ENCODE assay signal across 18 cellular contexts in genomic region chr19:42791142-42791541, GRCh38. TPM values are rescaled to one million over a fixed set of nuclear protein-coding genes. Genes with fewer than 3 reads are reported as not detected.
DNase-seq lines count a peak whose midpoint lies in the region; TF ChIP-seq lines count a peak whose summit lies in the region.
"Not testable (repeated sequence)": the region's sequence is repeated elsewhere in the genome, so short reads cannot be mapped to it uniquely, and the experiment has no call there.
"Had no signal": no experiment of that assay in that cellular context is flagged by ENCODE, and none has a peak within 500 bp of the region (broad histone marks: within the 10 kb centered on the region; RNA-seq: fewer than 3 reads in every experiment).

No MANE protein-coding gene starts in this region.

- not testable (repeated sequence) for H2BK5ac ChIP-seq in trophoblast cell (ENCODE audit: low read depth, low read length, poor library complexity)

- H2AK5ac ChIP-seq in trophoblast cell (ENCODE audit: low read length) = not testable (repeated sequence)

- TF ChIP-seq CTCF in GM12864 (IDR thresholded peaks at IDR 0.05; ENCODE audit: low read depth, low read length, missing control alignments) (peak; percentile 20), cardiac fibroblast (IDR thresholded peaks at IDR 0.05; ENCODE audit: low read depth, low read length) (peak; percentile 48)

- H3K79me1 ChIP-seq in trophoblast cell (ENCODE audit: low read length) = not testable (repeated sequence)

- in situ Hi-C loops in SK-MEL-5 (cut with HindIII; ENCODE audit: low pct_unique_long_range_greater_than_20kb, low sequenced_read_pairs) = not testable (repeated sequence)

- H3K4me1 ChIP-seq in trophoblast cell (ENCODE audit: control insufficient read depth in 1 of 2, insufficient read depth in 2 of 2, low read length in 2 of 2) = not testable (repeated sequence)

- H3K27me3 ChIP-seq in trophoblast cell (ENCODE audit: insufficient read depth, low read length) = not testable (repeated sequence)

- DNase-seq in AG20443 (ENCODE audit: low spot score) = peak; percentile 13
- DNase-seq in GM12864 (ENCODE audit: low read depth) = not testable (repeated sequence)
- DNase-seq in HT1080 (ENCODE audit: low read depth) = peak; percentile 14
- peak; percentile 1 to 6 for DNase-seq in NCI-H526 (lab: John Stamatoyannopoulos, UW)
- DNase-seq in SK-MEL-5 (ENCODE audit: low read depth, low spot score) = peak; percentile 48
- DNase-seq in cardiac fibroblast (ENCODE audit: low read depth in 2 of 2) = peak in 1 of 2 donors; percentile 54
- DNase-seq in fibroblast of peridontal ligament (ENCODE audit: extremely low read depth) = peak; percentile 14
- peak; percentile 3 to 78 for DNase-seq in trophoblast cell

- not testable (repeated sequence) for H3K23ac ChIP-seq in trophoblast cell (ENCODE audit: low read length)

- WGBS in trophoblast cell (ENCODE audit: extremely low coverage, insufficient coverage, insufficient read length) = no CpG with 5 or more reads among the region's 1 CpG

- not testable (repeated sequence) for H3K9ac ChIP-seq in trophoblast cell (ENCODE audit: low read length)

- not testable (repeated sequence) for H3K9me3 ChIP-seq in trophoblast cell (ENCODE audit: insufficient read depth, low read depth, low read length)

- H3K4ac ChIP-seq in trophoblast cell (ENCODE audit: low read depth, low read length) = not testable (repeated sequence)

- not testable (repeated sequence) for H4K12ac ChIP-seq in trophoblast cell (ENCODE audit: low read depth, low read length)

- not testable (repeated sequence) for H3K18ac ChIP-seq in trophoblast cell (ENCODE audit: low read length)

- not testable (repeated sequence) for H3K79me2 ChIP-seq in trophoblast cell (ENCODE audit: control insufficient read depth, insufficient read depth, low read length, poor library complexity)

- H3K14ac ChIP-seq in trophoblast cell (ENCODE audit: low read length) = not testable (repeated sequence)

- not testable (repeated sequence) for H3K27ac ChIP-seq in trophoblast cell (ENCODE audit: low read depth, low read length)

- not testable (repeated sequence) for H4K91ac ChIP-seq in trophoblast cell (ENCODE audit: low read depth, low read length)

- H3K4me2 ChIP-seq in trophoblast cell (ENCODE audit: low read length) = not testable (repeated sequence)

- H2AFZ ChIP-seq in trophoblast cell (ENCODE audit: insufficient read depth, low read length, poor library complexity) = not testable (repeated sequence)

- H4K8ac ChIP-seq in trophoblast cell (ENCODE audit: low read depth, low read length) = not testable (repeated sequence)

- H2BK12ac ChIP-seq in trophoblast cell (ENCODE audit: low read length) = not testable (repeated sequence)

- H3K36me3 ChIP-seq in trophoblast cell (ENCODE audit: control insufficient read depth in 1 of 2, insufficient read depth in 2 of 2, low read length in 2 of 2) = not testable (repeated sequence)

- H3K4me3 ChIP-seq in GM12864 (ENCODE audit: low read depth, low read length); cardiac fibroblast (replicated peaks in 1 of 2; ENCODE audit: low read depth in 2 of 2, low read length in 2 of 2); trophoblast cell (ENCODE audit: low read depth, low read length): not testable (repeated sequence)

- not testable (repeated sequence) for H2BK120ac ChIP-seq in trophoblast cell (ENCODE audit: insufficient read depth, low read length, poor library complexity)

RNA-seq across cellular contexts. Expression of gene PSG8, which starts 25.7 kb away (rescaled TPM):
- 0.10 TPM in 1 of 2 replicates, not detected in the other for total RNA-seq in HT1080 (2014; rRNA removed; shearing (Covaris generic))
- polyA plus RNA-seq in HT1080 (2015; cell fraction: cytosol; rRNA removed) = not detected in 2 replicates
- polyA plus RNA-seq in HT1080 (2015; cell fraction: nucleus; rRNA removed) = not detected in 2 replicates
- total RNA-seq in SK-MEL-5 (2014; rRNA removed; shearing (Covaris generic)) = 0.21 TPM in 1 of 2 replicates, not detected in the other
- polyA plus RNA-seq in SK-MEL-5 (2015; cell fraction: cytosol; rRNA removed) = 0.20 and 0.26 TPM in 2 replicates
- polyA plus RNA-seq in SK-MEL-5 (2015; cell fraction: nucleus; rRNA removed) = 0.07 TPM in 1 of 2 replicates, not detected in the other
- polyA plus RNA-seq in trophoblast cell (2013) = not detected in 2 replicates
- total RNA-seq: activated CD8-positive, alpha-beta memory T cell treated with anti-CD3 and anti-CD28 coated beads, Interleukin-2, amount 10 ng/mL, durations not matched to agents 7 days and 5 days; activated naive CD8-positive, alpha-beta T cell treated with anti-CD3 and anti-CD28 coated beads, Interleukin-2, amount 10 ng/mL, durations not matched to agents 7 days and 5 days; activated T-helper 17 cell treated with anti-CD3 and anti-CD28 coated beads, Interleukin-2, amount 50 U/mL, for 72 hours; cardiac septum; gastroesophageal sphincter; left lung; mononuclear cell; prostate gland; upper lobe of right lung had no signal
- polyA plus RNA-seq: small intestine had no signal

RNA-seq across cellular contexts. Expression of gene PSG3, which starts 50.9 kb away (rescaled TPM):
- total RNA-seq in HT1080 (2014; rRNA removed; shearing (Covaris generic)) = not detected in 2 replicates
- polyA plus RNA-seq in HT1080 (2015; cell fraction: cytosol; rRNA removed) = not detected in 2 replicates
- polyA plus RNA-seq in HT1080 (2015; cell fraction: nucleus; rRNA removed) = 0.12 TPM in 1 of 2 replicates, not detected in the other
- not detected in 2 replicates for total RNA-seq in SK-MEL-5 (2014; rRNA removed; shearing (Covaris generic))
- not detected in 2 replicates for polyA plus RNA-seq in SK-MEL-5 (2015; cell fraction: cytosol; rRNA removed)
- polyA plus RNA-seq in SK-MEL-5 (2015; cell fraction: nucleus; rRNA removed) = not detected in 2 replicates
- not detected in 2 replicates for polyA plus RNA-seq in trophoblast cell (2013)
- total RNA-seq: activated CD8-positive, alpha-beta memory T cell treated with anti-CD3 and anti-CD28 coated beads, Interleukin-2, amount 10 ng/mL, durations not matched to agents 7 days and 5 days; activated naive CD8-positive, alpha-beta T cell treated with anti-CD3 and anti-CD28 coated beads, Interleukin-2, amount 10 ng/mL, durations not matched to agents 7 days and 5 days; cardiac septum; gastroesophageal sphincter; left lung; prostate gland; upper lobe of right lung had no signal
- polyA plus RNA-seq: small intestine had no signal
